In the genomic region with DNA sequence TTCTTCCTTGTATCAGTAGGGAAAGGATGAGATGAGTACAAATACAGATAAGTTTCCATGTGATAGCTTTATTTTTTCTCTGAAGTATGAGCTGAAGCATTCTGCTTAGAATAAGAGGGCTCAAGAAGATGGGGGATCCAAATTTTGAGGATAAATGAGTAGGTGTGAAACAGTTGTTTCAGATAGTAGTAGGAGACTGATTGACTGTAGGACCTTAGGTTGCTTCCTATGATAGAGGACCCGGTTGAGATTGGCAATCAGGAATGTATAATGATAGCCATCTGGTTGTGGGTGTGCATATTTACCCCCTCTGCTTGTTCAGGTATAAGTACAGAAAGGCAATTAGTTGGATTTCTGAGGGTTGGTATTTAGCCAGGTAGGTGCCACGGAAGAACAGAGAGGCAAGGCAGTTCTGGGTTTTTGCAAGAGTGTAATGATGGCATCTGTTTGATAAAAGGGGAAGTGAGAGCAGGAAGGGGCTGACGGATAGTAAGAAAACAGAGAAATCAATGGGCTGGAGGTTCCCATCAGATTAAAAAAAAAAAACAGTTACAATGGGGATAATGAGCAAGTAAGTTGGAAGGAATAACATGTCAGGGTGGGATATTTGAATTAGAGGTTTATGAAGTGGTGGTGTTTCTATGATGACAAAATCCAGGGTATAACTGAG, we compare ENCODE assay signal across 1 cellular context.
TF ChIP-seq lines count a peak whose summit lies in the region.

No MANE protein-coding gene starts in this region.

TF ChIP-seq in K562, 482 proteins besides CTCF, POLR2A, EP300 and RAD21:
- TF ChIP-seq MLLT1 (IDR thresholded peaks at IDR 0.05), result no peak
- peak; percentile 70 for TF ChIP-seq SPI1 (IDR thresholded peaks at IDR 0.05; ENCODE audit: borderline replicate concordance, low read depth, low read length)
- TF ChIP-seq, protein P1, sequence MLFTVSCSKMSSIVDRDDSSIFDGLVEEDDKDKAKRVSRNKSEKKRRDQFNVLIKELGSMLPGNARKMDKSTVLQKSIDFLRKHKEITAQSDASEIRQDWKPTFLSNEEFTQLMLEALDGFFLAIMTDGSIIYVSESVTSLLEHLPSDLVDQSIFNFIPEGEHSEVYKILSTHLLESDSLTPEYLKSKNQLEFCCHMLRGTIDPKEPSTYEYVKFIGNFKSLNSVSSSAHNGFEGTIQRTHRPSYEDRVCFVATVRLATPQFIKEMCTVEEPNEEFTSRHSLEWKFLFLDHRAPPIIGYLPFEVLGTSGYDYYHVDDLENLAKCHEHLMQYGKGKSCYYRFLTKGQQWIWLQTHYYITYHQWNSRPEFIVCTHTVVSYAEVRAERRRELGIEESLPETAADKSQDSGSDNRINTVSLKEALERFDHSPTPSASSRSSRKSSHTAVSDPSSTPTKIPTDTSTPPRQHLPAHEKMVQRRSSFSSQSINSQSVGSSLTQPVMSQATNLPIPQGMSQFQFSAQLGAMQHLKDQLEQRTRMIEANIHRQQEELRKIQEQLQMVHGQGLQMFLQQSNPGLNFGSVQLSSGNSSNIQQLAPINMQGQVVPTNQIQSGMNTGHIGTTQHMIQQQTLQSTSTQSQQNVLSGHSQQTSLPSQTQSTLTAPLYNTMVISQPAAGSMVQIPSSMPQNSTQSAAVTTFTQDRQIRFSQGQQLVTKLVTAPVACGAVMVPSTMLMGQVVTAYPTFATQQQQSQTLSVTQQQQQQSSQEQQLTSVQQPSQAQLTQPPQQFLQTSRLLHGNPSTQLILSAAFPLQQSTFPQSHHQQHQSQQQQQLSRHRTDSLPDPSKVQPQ (CRISPR knock-in tag; IDR thresholded peaks at IDR 0.05; ENCODE audit: borderline replicate concordance), result no peak
TF ChIP-seq in K562: peak in this region for 1.
